ENCODE assay signal across 36 cellular contexts in the genomic region with DNA sequence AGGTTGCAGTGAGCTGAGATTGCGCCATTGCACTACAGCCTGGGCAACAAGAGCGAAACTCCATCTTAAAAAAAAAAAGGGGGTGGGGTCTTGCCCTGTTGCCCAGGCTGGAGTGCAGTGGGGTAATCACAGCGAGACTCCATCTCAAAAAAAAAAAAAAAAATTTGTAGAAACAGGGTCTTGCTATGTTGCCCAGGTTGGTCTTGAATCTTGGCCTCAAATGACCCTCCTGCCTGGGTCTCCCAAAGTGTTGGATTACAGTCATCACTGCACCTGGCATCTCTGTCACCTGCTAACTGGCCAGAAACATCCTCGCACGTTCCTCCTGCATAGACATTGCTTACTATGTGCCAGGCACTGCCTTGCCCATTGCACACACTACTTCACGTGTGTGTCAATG. TPM values are rescaled to one million over a fixed set of nuclear protein-coding genes. Genes with fewer than 3 reads are reported as not detected.
"Had no signal": no experiment of that assay in that cellular context is flagged by ENCODE, and none has a peak within 500 bp of the region (broad histone marks: within the 10 kb centered on the region; RNA-seq: fewer than 3 reads in every experiment).

No MANE protein-coding gene starts in this region.

- ATAC-seq: activated CD4-positive, CD25-positive, alpha-beta regulatory T cell treated with anti-CD3 and anti-CD28 coated beads, Interleukin-2, amount 50 U/mL, for 24 hours; activated naive CD8-positive, alpha-beta T cell treated with anti-CD3 and anti-CD28 coated beads, Interleukin-2, amount 50 U/mL, for 24 hours; foreskin keratinocyte; heart left ventricle; left colon; stimulated activated memory B cell treated with anti-CD40 and anti-IgM and Interleukin-4, amounts not matched to agents 10 μg/mL and 1 μg/mL and 100 μg/mL, for 72 hours; stimulated activated naive CD8-positive, alpha-beta T cell treated with anti-CD3 and anti-CD28 coated beads, Interleukin-15, amount 100 ng/mL, for 72 hours had no signal

- H3K4me3 ChIP-seq: esophagus muscularis mucosa, heart left ventricle, ovary, sigmoid colon, vagina had no signal

- H3K27me3 Mint-ChIP-seq: activated naive CD8-positive, alpha-beta T cell treated with anti-CD3 and anti-CD28 coated beads, Interleukin-2, amount 50 U/mL, for 24 hours; naive B cell; progenitor cell of endocrine pancreas; stimulated activated memory B cell treated with anti-CD40 and anti-IgM and Interleukin-4, amounts not matched to agents 10 μg/mL and 1 μg/mL and 100 μg/mL, for 72 hours; stimulated activated naive CD8-positive, alpha-beta T cell treated with anti-CD3 and anti-CD28 coated beads, Interleukin-15, amount 100 ng/mL, for 72 hours; type B pancreatic cell had no signal

- H3K4me1 ChIP-seq: foreskin keratinocyte had no signal

- H3K27ac ChIP-seq: esophagus muscularis mucosa, foreskin keratinocyte, heart left ventricle, ovary, sigmoid colon, vagina, VCaP had no signal

- DNase-seq: activated CD4-positive, alpha-beta T cell treated with anti-CD3 and anti-CD28 coated beads for 48 hours; activated CD4-positive, alpha-beta T cell treated with anti-CD3 and anti-CD28 coated beads, Interleukin-2, amount 50 U/mL, for 48 hours; activated CD8-positive, alpha-beta memory T cell treated with anti-CD3 and anti-CD28 coated beads for 24 hours; activated gamma-delta T cell; activated naive CD4-positive, alpha-beta T cell treated with anti-CD3 and anti-CD28 coated beads, Interleukin-2, amount 50 U/mL, for 16 hours; activated naive CD8-positive, alpha-beta T cell treated with anti-CD3 and anti-CD28 coated beads, Interleukin-2, amount 50 U/mL, for 24 hours; amygdala; central memory CD4-positive, alpha-beta T cell; endodermal cell; foreskin keratinocyte; heart left ventricle; hypothalamus; immature natural killer cell; kidney; left colon; mammary epithelial cell; naive B cell; ovary; retina; sigmoid colon; small intestine; stimulated activated CD4-positive, alpha-beta T cell treated with anti-CD3 and anti-CD28 coated beads, Interleukin-4, amount 100 ng/mL, for 24 hours; stimulated activated naive CD8-positive, alpha-beta T cell treated with anti-CD3 and anti-CD28 coated beads, Interleukin-15, amount 100 ng/mL, for 72 hours; substantia nigra; T-helper 9 cell had no signal

- FAIRE-seq: kidney, small intestine, TTC549 had no signal

- H3K27ac Mint-ChIP-seq: activated naive CD8-positive, alpha-beta T cell treated with anti-CD3 and anti-CD28 coated beads, Interleukin-2, amount 50 U/mL, for 24 hours; endodermal cell; immature natural killer cell; mesothelial cell of epicardium; progenitor cell of endocrine pancreas; stimulated activated memory B cell treated with anti-CD40 and anti-IgM and Interleukin-4, amounts not matched to agents 10 μg/mL and 1 μg/mL and 100 μg/mL, for 72 hours; stimulated activated naive CD8-positive, alpha-beta T cell treated with anti-CD3 and anti-CD28 coated beads, Interleukin-15, amount 100 ng/mL, for 72 hours; type B pancreatic cell had no signal

- H3K36me3 Mint-ChIP-seq: naive B cell; stimulated activated memory B cell treated with anti-CD40 and anti-IgM and Interleukin-4, amounts not matched to agents 10 μg/mL and 1 μg/mL and 100 μg/mL, for 72 hours; type B pancreatic cell had no signal

- H3K9me3 Mint-ChIP-seq: activated naive CD8-positive, alpha-beta T cell treated with anti-CD3 and anti-CD28 coated beads, Interleukin-2, amount 50 U/mL, for 24 hours; dendritic cell treated with granulocyte-macrophage colony-stimulating factor and Interleukin-4, amounts not matched to agents 40 ng/mL and 50 ng/mL, for 4 days; endodermal cell; immature natural killer cell; mesothelial cell of epicardium; naive B cell; stimulated activated memory B cell treated with anti-CD40 and anti-IgM and Interleukin-4, amounts not matched to agents 10 μg/mL and 1 μg/mL and 100 μg/mL, for 72 hours; stimulated activated naive CD8-positive, alpha-beta T cell treated with anti-CD3 and anti-CD28 coated beads, Interleukin-15, amount 100 ng/mL, for 72 hours; type B pancreatic cell had no signal

- H3K4me3 Mint-ChIP-seq: activated naive CD8-positive, alpha-beta T cell treated with anti-CD3 and anti-CD28 coated beads, Interleukin-2, amount 50 U/mL, for 24 hours; dendritic cell treated with granulocyte-macrophage colony-stimulating factor and Interleukin-4, amounts not matched to agents 40 ng/mL and 50 ng/mL, for 4 days; endodermal cell; immature natural killer cell; mesothelial cell of epicardium; naive B cell; stimulated activated memory B cell treated with anti-CD40 and anti-IgM and Interleukin-4, amounts not matched to agents 10 μg/mL and 1 μg/mL and 100 μg/mL, for 72 hours; stimulated activated naive CD8-positive, alpha-beta T cell treated with anti-CD3 and anti-CD28 coated beads, Interleukin-15, amount 100 ng/mL, for 72 hours; type B pancreatic cell had no signal

- H3K9me3 ChIP-seq: esophagus muscularis mucosa, heart left ventricle, ovary, sigmoid colon, vagina had no signal

RNA-seq across cellular contexts. Expression of a gene that starts 14.1 kb away (rescaled TPM):
- polyA plus RNA-seq: neural cell had no signal

RNA-seq across cellular contexts. Expression of a gene that starts 29.5 kb away (rescaled TPM):
- polyA plus RNA-seq: neural cell had no signal

RNA-seq across cellular contexts. Expression of a gene that starts 39.2 kb away (rescaled TPM):
- polyA plus RNA-seq: neural cell had no signal
